ENCODE assay signal across 15 cellular contexts in the genomic region with DNA sequence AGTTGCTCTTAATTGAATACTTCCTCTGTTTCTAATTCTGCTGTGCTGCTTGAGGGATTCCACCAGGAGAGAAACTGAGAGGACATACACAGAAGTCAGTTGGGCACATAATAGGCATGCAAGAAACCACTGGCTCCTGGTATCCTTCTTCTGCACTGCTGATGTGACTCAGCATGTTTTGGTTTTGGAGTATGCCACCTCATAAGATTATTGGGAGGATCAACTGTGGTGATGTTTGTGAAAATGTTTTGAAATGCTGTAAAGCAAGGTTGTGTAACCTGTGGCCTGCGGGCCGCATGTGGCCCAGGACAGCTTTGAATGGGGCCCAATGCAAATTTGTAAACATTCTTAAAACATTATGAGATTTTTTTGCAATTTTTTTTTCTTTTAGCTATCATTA.
A peak's percentile ranks its signal among the peaks of the same experiment; 100 is the strongest.
DNase-seq lines count a peak whose midpoint lies in the region; ATAC-seq, FAIRE-seq and TF ChIP-seq lines count a peak whose summit lies in the region.
"Had no signal": no experiment of that assay in that cellular context is flagged by ENCODE, and none has a peak within 500 bp of the region (broad histone marks: within the 10 kb centered on the region; RNA-seq: fewer than 3 reads in every experiment).

No MANE protein-coding gene starts in this region.

- H4K91ac ChIP-seq in H9 (ENCODE audit: insufficient read length, low read depth, low read length) = no peak overlapping the region

- no peak overlapping the region for H4K5ac ChIP-seq in H9 (ENCODE audit: insufficient read length, low read depth, low read length)

- no peaks in the 10 kb centered on the region for H3K27me3 Mint-ChIP-seq in H9 (ENCODE audit: low read depth)

- POLR2A ChIA-PET in A549 (lab: Yijun Ruan, JAX) = no interaction called here

- DNase-seq in A549 (ENCODE audit: low read depth in 1 of 2, low spot score in 1 of 2) = peak in 1 of 2 experiments; percentile 13
- DNase-seq in H9 = no peak
- DNase-seq in SKM-1 (lab: John Stamatoyannopoulos, UW; ENCODE audit: unreplicated experiment) = peak; percentile 67
- DNase-seq in fibroblast of pulmonary artery (ENCODE audit: low read depth) = peak; percentile 46
- no peak for DNase-seq in cerebellum (ENCODE audit: low spot score)
- no peak for DNase-seq in NCI-H1694 (lab: John Stamatoyannopoulos, UW)
- DNase-seq: adrenal gland; islet precursor cell; NCI-H1105; nephron progenitor cell; stimulated activated naive B cell treated with anti-CD40 and anti-IgM and Interleukin-4, amounts not matched to agents 10 μg/mL and 1 μg/mL and 100 μg/mL, for 72 hours; T-helper 9 cell had no signal

- no peak for FAIRE-seq in A549 (lab: Jason Lieb, UNC)

- peak overlapping the region in 2 of 3 experiments; percentile 53 to 56; a peak in 3 of 7 replicates for H3K27ac Mint-ChIP-seq in H9
- H3K27ac Mint-ChIP-seq: B cell; nephron progenitor cell; stimulated activated naive B cell treated with anti-CD40 and anti-IgM and Interleukin-4, amounts not matched to agents 10 μg/mL and 1 μg/mL and 100 μg/mL, for 72 hours had no signal

- H3K14ac ChIP-seq in H9 (ENCODE audit: insufficient read depth, low read length) = no peak overlapping the region

- no peak overlapping the region for H2BK20ac ChIP-seq in H9 (ENCODE audit: low read depth, low read length, poor library complexity, severe bottlenecking)

- H3T11ph ChIP-seq in H9 (ENCODE audit: low read length) = no peak overlapping the region

- H3K27me3 ChIP-seq in H9 (ENCODE audit: insufficient read depth, low read length) = no peaks in the 10 kb centered on the region
- H3K27me3 ChIP-seq: adrenal gland had no signal

- H3K27ac ChIP-seq in A549 (peak overlapping the region in 1 of 2 experiments; percentile 7; a peak in 1 of 6 replicates), H9 (ENCODE audit: insufficient read length, low read depth, low read length) (no peak overlapping the region)
- H3K27ac ChIP-seq: adrenal gland had no signal

- 84% methylated on average over 2 of the region's 2 CpGs for WGBS in A549 (ENCODE audit: missing lambda C conversion rate)
- WGBS in H9 (ENCODE audit: extremely low coverage, insufficient read length, low lambda C conversion rate) = no CpG with 5 or more reads among the region's 2 CpGs

- no peak overlapping the region for H4K8ac ChIP-seq in H9 (replicated peaks; ENCODE audit: insufficient read length, low read depth, low read length)

- H3K36me3 Mint-ChIP-seq in H9 (ENCODE audit: insufficient read depth in 1 of 3, low read depth in 3 of 3) = no peaks in the 10 kb centered on the region; a peak in 2 of 7 replicates
- H3K36me3 Mint-ChIP-seq: stimulated activated naive B cell treated with anti-CD40 and anti-IgM and Interleukin-4, amounts not matched to agents 10 μg/mL and 1 μg/mL and 100 μg/mL, for 72 hours had no signal

- no peak overlapping the region for H3K4ac ChIP-seq in H9 (ENCODE audit: low read depth, low read length)

- TF ChIP-seq RAD21 in A549 (conservative IDR thresholded peaks at IDR 0.05 in 1 of 2, IDR thresholded peaks at IDR 0.05 in 1 of 2) = no peak

- no peaks in the 10 kb centered on the region for H4K20me1 ChIP-seq in H9 (ENCODE audit: control insufficient read depth, insufficient read depth, insufficient read length)

- no peak overlapping the region for H3K18ac ChIP-seq in H9 (ENCODE audit: insufficient read length, low read depth, low read length)

- H3K9me3 ChIP-seq in A549 = no peaks in the 10 kb centered on the region
- H3K9me3 ChIP-seq in H9 (ENCODE audit: control insufficient read depth, low read depth, low read length) = no peaks in the 10 kb centered on the region
- H3K9me3 ChIP-seq: adrenal gland had no signal

- H2BK120ac ChIP-seq in H9 (ENCODE audit: low read depth, low read length, poor library complexity, severe bottlenecking) = no peak overlapping the region

- no peaks in the 10 kb centered on the region for H3K23me2 ChIP-seq in H9 (ENCODE audit: insufficient read length, low read depth, low read length, poor library complexity, severe bottlenecking)

- H3K4me2 ChIP-seq in A549 = no peak overlapping the region
- H3K4me2 ChIP-seq in H9 (ENCODE audit: insufficient read depth, insufficient read length, low read length) = no peak overlapping the region

- H3K4me1 Mint-ChIP-seq in H9 = peaks cover 17 to 24% of the 10 kb centered on the region in 2 experiments
- H3K4me1 Mint-ChIP-seq: B cell; stimulated activated naive B cell treated with anti-CD40 and anti-IgM and Interleukin-4, amounts not matched to agents 10 μg/mL and 1 μg/mL and 100 μg/mL, for 72 hours had no signal

- H3K9me3 Mint-ChIP-seq in H9 = no peaks in the 10 kb centered on the region
- H3K9me3 Mint-ChIP-seq: nephron progenitor cell; stimulated activated naive B cell treated with anti-CD40 and anti-IgM and Interleukin-4, amounts not matched to agents 10 μg/mL and 1 μg/mL and 100 μg/mL, for 72 hours had no signal

- H3K4me3 Mint-ChIP-seq in H9 = no peak overlapping the region
- H3K4me3 Mint-ChIP-seq: B cell; nephron progenitor cell; stimulated activated naive B cell treated with anti-CD40 and anti-IgM and Interleukin-4, amounts not matched to agents 10 μg/mL and 1 μg/mL and 100 μg/mL, for 72 hours had no signal

- TF ChIP-seq POLR2A in A549 (IDR thresholded peaks at IDR 0.05; ENCODE audit: low read length) = no peak

- no peak overlapping the region for H2BK5ac ChIP-seq in H9 (ENCODE audit: insufficient read length, low read length)

- H3K79me2 ChIP-seq in H9 (ENCODE audit: insufficient read depth, low read length) = no peaks in the 10 kb centered on the region

- no peak overlapping the region for H2AFZ ChIP-seq in H9 (ENCODE audit: low read length)

- TF ChIP-seq CTCF in A549 (IDR thresholded peaks at IDR 0.05) (no peak), H9 (conservative IDR thresholded peaks at IDR 0.05) (no peak), fibroblast of pulmonary artery (IDR thresholded peaks at IDR 0.05; ENCODE audit: low read length, missing control alignments) (no peak)

- ATAC-seq in A549 = no peak
- ATAC-seq in GM21619 (IDR thresholded peaks at IDR 0.05; ENCODE audit: unreplicated experiment) = no peak
- no peak for ATAC-seq in HG02623 (IDR thresholded peaks at IDR 0.05; ENCODE audit: unreplicated experiment)
- ATAC-seq: stimulated activated naive B cell treated with anti-CD40 and anti-IgM and Interleukin-4, amounts not matched to agents 10 μg/mL and 1 μg/mL and 100 μg/mL, for 72 hours had no signal

- TF ChIP-seq EP300 in A549 (IDR thresholded peaks at IDR 0.05) = no peak

- H3K4me3 ChIP-seq in A549 (no peak overlapping the region), fibroblast of pulmonary artery (replicated peaks; ENCODE audit: low read depth, low read length) (no peak overlapping the region)
- H3K4me3 ChIP-seq: adrenal gland had no signal

- CTCF ChIA-PET in A549 (lab: Yijun Ruan, JAX) = interaction anchor here (0.6 kb wide), 1 partner anchor 36 kb away, joined by 3 read pairs; no protein-coding TSS in a partner anchor

- H3K23ac ChIP-seq in H9 (ENCODE audit: insufficient read length, low read depth, low read length) = no peak overlapping the region

- H3K4me1 ChIP-seq in A549 (0 out of 3 replicates have a peak, but pooled peaks cover 4% of the 10 kb centered on the region), H9 (ENCODE audit: insufficient read depth, low read length) (no peaks in the 10 kb centered on the region)
- H3K4me1 ChIP-seq: adrenal gland had no signal

- H3K56ac ChIP-seq in H9 (ENCODE audit: insufficient read length, low read depth, low read length) = no peak overlapping the region

- no peak overlapping the region for H2AK5ac ChIP-seq in H9 (ENCODE audit: insufficient read length, low read length)

- no peak overlapping the region for H3K9ac ChIP-seq in H9 (ENCODE audit: extremely low read depth, insufficient read length, low read length)

- no peak overlapping the region for H2BK12ac ChIP-seq in H9 (ENCODE audit: insufficient read length, low read depth, low read length)

- H3K79me1 ChIP-seq in H9 (ENCODE audit: insufficient read depth, low read depth, low read length, poor library complexity, severe bottlenecking) = no peaks in the 10 kb centered on the region

- H2BK15ac ChIP-seq in H9 (ENCODE audit: low read depth, low read length) = no peak overlapping the region

TF ChIP-seq in A549, 52 proteins besides CTCF, POLR2A, EP300 and RAD21:
- TF ChIP-seq MAFK (IDR thresholded peaks at IDR 0.05; ENCODE audit: partially characterized antibody) = peak; percentile 57
- TF ChIP-seq, protein P1, sequence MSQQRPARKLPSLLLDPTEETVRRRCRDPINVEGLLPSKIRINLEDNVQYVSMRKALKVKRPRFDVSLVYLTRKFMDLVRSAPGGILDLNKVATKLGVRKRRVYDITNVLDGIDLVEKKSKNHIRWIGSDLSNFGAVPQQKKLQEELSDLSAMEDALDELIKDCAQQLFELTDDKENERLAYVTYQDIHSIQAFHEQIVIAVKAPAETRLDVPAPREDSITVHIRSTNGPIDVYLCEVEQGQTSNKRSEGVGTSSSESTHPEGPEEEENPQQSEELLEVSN (IDR thresholded peaks at IDR 0.05; ENCODE audit: borderline replicate concordance, low read depth) = no peak
- TF ChIP-seq, protein P2, sequence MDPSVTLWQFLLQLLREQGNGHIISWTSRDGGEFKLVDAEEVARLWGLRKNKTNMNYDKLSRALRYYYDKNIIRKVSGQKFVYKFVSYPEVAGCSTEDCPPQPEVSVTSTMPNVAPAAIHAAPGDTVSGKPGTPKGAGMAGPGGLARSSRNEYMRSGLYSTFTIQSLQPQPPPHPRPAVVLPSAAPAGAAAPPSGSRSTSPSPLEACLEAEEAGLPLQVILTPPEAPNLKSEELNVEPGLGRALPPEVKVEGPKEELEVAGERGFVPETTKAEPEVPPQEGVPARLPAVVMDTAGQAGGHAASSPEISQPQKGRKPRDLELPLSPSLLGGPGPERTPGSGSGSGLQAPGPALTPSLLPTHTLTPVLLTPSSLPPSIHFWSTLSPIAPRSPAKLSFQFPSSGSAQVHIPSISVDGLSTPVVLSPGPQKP (IDR thresholded peaks at IDR 0.05; ENCODE audit: low read depth, low read length) = no peak

Comparison
In these comparisons a context has a peak if more than half of its experiments do, and no peak if none do; other contexts are left out.
1. DNase-seq: peak in SKM-1 (single experiment) and fibroblast of pulmonary artery (single experiment); none in H9 (single experiment), cerebellum (single experiment) and NCI-H1694 (single experiment).